In the genomic region with DNA sequence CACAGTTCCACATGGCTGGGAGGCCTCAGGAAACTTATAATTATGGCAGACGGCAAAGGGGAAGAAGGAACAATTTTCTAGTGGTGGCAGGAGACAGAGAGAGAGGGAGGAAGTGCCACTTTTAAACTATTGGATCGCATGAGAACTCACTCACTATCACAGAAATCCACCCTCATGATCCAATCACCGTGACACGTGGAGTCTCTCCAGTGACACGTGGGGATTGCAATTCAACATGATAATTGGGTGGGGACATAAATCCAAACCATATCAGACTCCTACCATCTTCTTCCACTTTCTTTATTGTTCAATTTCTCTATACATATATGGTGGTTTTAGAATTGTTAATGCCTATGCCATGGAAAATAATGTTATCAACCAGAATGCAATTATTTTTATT, we compare ENCODE assay signal across 35 cellular contexts.
"Had no signal": no experiment of that assay in that cellular context is flagged by ENCODE, and none has a peak within 500 bp of the region (broad histone marks: within the 10 kb centered on the region; RNA-seq: fewer than 3 reads in every experiment).

No MANE protein-coding gene starts in this region.

- H3K27me3 ChIP-seq: MG63 had no signal

- H3K36me3 ChIP-seq: MG63 had no signal

- H3K4me3 ChIP-seq: MG63 had no signal

- H3K9me3 ChIP-seq: MG63 had no signal

- DNase-seq: Karpas-422, Kasumi-1, MG63, MM.1S, MV-4-11, NCI-H1048, NCI-H1092, NCI-H1092 treated with DMSO at 0.1 percent for 48 hours, NCI-H1105, NCI-H1105 treated with DMSO at 0.1 percent for 48 hours, NCI-H1417, NCI-H1417 treated with DMSO at 0.1 percent for 48 hours, NCI-H1436, NCI-H1436 treated with DMSO at 0.1 percent for 48 hours, NCI-H146, NCI-H1694, NCI-H1694 treated with DMSO at 0.1 percent for 48 hours, NCI-H187, NCI-H187 treated with DMSO at 0.1 percent for 48 hours, NCI-H1930, NCI-H2029, NCI-H2029 treated with DMSO at 0.1 percent for 48 hours, NCI-H2081, NCI-H2081 treated with DMSO at 0.1 percent for 48 hours, NCI-H2107, NCI-H2171, NCI-H2171 treated with DMSO at 0.1 percent for 48 hours, NCI-H2227 treated with DMSO at 0.1 percent for 48 hours, NCI-H226, NCI-H345, NCI-H446, NCI-H446 treated with DMSO at 0.1 percent for 48 hours, NCI-H510A, NCI-H510A treated with DMSO at 0.1 percent for 48 hours, NCI-H524 had no signal
